Comparison of ENCODE assay signal across 1 cellular context in genomic region chr7:45102785-45103712, GRCh38.
A peak's percentile ranks its signal among the peaks of the same experiment; 100 is the strongest.
TF ChIP-seq lines count a peak whose summit lies in the region.

No MANE protein-coding gene starts in this region.

TF ChIP-seq in K562, 482 proteins besides CTCF, POLR2A, EP300 and RAD21:
- TF ChIP-seq, protein P1, sequence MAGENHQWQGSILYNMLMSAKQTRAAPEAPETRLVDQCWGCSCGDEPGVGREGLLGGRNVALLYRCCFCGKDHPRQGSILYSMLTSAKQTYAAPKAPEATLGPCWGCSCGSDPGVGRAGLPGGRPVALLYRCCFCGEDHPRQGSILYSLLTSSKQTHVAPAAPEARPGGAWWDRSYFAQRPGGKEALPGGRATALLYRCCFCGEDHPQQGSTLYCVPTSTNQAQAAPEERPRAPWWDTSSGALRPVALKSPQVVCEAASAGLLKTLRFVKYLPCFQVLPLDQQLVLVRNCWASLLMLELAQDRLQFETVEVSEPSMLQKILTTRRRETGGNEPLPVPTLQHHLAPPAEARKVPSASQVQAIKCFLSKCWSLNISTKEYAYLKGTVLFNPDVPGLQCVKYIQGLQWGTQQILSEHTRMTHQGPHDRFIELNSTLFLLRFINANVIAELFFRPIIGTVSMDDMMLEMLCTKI (IDR thresholded peaks at IDR 0.05; ENCODE audit: partially characterized antibody) = no peak
- peak; percentile 54; the same call in 1 of the 2 replicates for TF ChIP-seq POLR2G (IDR thresholded peaks at IDR 0.05; ENCODE audit: low read depth, low read length)
- TF ChIP-seq BACH1 (tag; IDR thresholded peaks at IDR 0.05) = no peak
- TF ChIP-seq RBFOX2 (IDR thresholded peaks at IDR 0.05; ENCODE audit: low read depth, low read length) = peak; percentile 57
- TF ChIP-seq CREB3L1 (IDR thresholded peaks at IDR 0.05; ENCODE audit: borderline replicate concordance, low read depth) = no peak
